Comparison of ENCODE assay signal across 10 cellular contexts in the genomic region with DNA sequence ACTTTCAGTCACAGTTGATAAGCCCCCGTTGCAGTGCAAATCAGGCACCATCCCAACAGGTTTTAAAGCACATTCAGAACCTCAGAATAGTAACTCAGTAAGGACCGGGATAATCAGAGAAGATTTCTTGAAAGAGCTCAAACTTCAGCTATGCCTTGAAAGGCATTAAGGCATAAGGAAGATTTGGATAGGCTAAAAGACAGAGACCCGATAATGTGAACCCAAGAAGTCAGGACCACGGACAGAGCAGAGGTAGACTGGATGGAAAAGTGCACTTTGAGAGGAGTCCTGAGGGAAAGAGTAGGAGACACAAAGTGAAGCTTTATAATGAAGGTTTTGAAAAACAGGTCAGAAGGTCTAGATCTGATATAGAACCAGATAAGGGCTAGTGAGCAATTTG. TPM values are rescaled to one million over a fixed set of nuclear protein-coding genes. Genes with fewer than 3 reads are reported as not detected.
DNase-seq lines count a peak whose midpoint lies in the region; ATAC-seq, FAIRE-seq and TF ChIP-seq lines count a peak whose summit lies in the region.
"Had no signal": no experiment of that assay in that cellular context is flagged by ENCODE, and none has a peak within 500 bp of the region (broad histone marks: within the 10 kb centered on the region; RNA-seq: fewer than 3 reads in every experiment).

No MANE protein-coding gene starts in this region.

- intact Hi-C loops in heart right ventricle (cut with DNase I) = no loop called here

- H3K4me3 Mint-ChIP-seq in activated CD4-positive, alpha-beta T cell treated with anti-CD3 and anti-CD28 coated beads, Interleukin-2, amount 10 ng/mL, durations not matched to agents 7 days and 5 days = no peak overlapping the region
- no peak overlapping the region for H3K4me3 Mint-ChIP-seq in endothelial cell (ENCODE audit: unreplicated experiment)
- no peak overlapping the region for H3K4me3 Mint-ChIP-seq in progenitor cell of endocrine pancreas (ENCODE audit: low read depth)
- no peak overlapping the region for H3K4me3 Mint-ChIP-seq in glutamatergic neuron (ENCODE audit: unreplicated experiment)

- POLR2A ChIA-PET in activated CD4-positive, alpha-beta T cell treated with anti-CD3 and anti-CD28 coated beads, Interleukin-2, amount 10 ng/mL, durations not matched to agents 7 days and 5 days (lab: Charles Lee) = no interaction called here

- H3K4me3 ChIP-seq in heart right ventricle = no peak overlapping the region

- H3K36me3 ChIP-seq in heart right ventricle = no peaks in the 10 kb centered on the region
- H3K36me3 ChIP-seq: neutrophil had no signal

- no peak for ATAC-seq in heart right ventricle
- no peak for ATAC-seq in GM18858 (IDR thresholded peaks at IDR 0.05; ENCODE audit: unreplicated experiment)

- H3K27me3 Mint-ChIP-seq in activated CD4-positive, alpha-beta T cell treated with anti-CD3 and anti-CD28 coated beads, Interleukin-2, amount 10 ng/mL, durations not matched to agents 7 days and 5 days = no peaks in the 10 kb centered on the region
- peaks cover 1% of the 10 kb centered on the region for H3K27me3 Mint-ChIP-seq in endothelial cell (ENCODE audit: unreplicated experiment)
- no peaks in the 10 kb centered on the region for H3K27me3 Mint-ChIP-seq in progenitor cell of endocrine pancreas
- H3K27me3 Mint-ChIP-seq in glutamatergic neuron (ENCODE audit: unreplicated experiment) = peaks cover 4% of the 10 kb centered on the region

- no peak overlapping the region for H3K27ac ChIP-seq in heart right ventricle
- H3K27ac ChIP-seq: KMS-11, neutrophil had no signal

- peak; percentile 22 for DNase-seq in activated CD4-positive, alpha-beta T cell treated with anti-CD3 and anti-CD28 coated beads, Interleukin-2, amount 10 ng/mL, durations not matched to agents 7 days and 5 days
- DNase-seq in activated CD4-positive, alpha-beta T cell treated with anti-CD3 and anti-CD28 coated beads, Interleukin-2, amount 50 U/mL, for 48 hours = no peak
- DNase-seq in RCC 7860 (ENCODE audit: low spot score) (peak; percentile 12), endothelial cell (ENCODE audit: low spot score) (peak; percentile 63), progenitor cell of endocrine pancreas (ENCODE audit: low spot score, unreplicated experiment) (peak; percentile 37), glutamatergic neuron (no peak), heart right ventricle (no peak)

- FAIRE-seq in RCC 7860 (lab: Jason Lieb, UNC) = peak; percentile 2

- H3K27me3 ChIP-seq in heart right ventricle = no peaks in the 10 kb centered on the region
- H3K27me3 ChIP-seq: neutrophil had no signal

- H3K27ac Mint-ChIP-seq in activated CD4-positive, alpha-beta T cell treated with anti-CD3 and anti-CD28 coated beads, Interleukin-2, amount 10 ng/mL, durations not matched to agents 7 days and 5 days = no peak overlapping the region
- no peak overlapping the region for H3K27ac Mint-ChIP-seq in endothelial cell (ENCODE audit: unreplicated experiment)
- H3K27ac Mint-ChIP-seq in progenitor cell of endocrine pancreas = no peak overlapping the region
- H3K27ac Mint-ChIP-seq in glutamatergic neuron (ENCODE audit: unreplicated experiment) = no peak overlapping the region

- TF ChIP-seq CTCF in endothelial cell (IDR thresholded peaks at IDR 0.05; ENCODE audit: unreplicated experiment) = no peak
- no peak for TF ChIP-seq CTCF in progenitor cell of endocrine pancreas (IDR thresholded peaks at IDR 0.05; ENCODE audit: unreplicated experiment)
- no peak for TF ChIP-seq CTCF in glutamatergic neuron (IDR thresholded peaks at IDR 0.05; ENCODE audit: partially characterized antibody, unreplicated experiment)
- no peak for TF ChIP-seq CTCF in heart right ventricle (IDR thresholded peaks at IDR 0.05)

- CTCF ChIA-PET in activated CD4-positive, alpha-beta T cell treated with anti-CD3 and anti-CD28 coated beads, Interleukin-2, amount 10 ng/mL, durations not matched to agents 7 days and 5 days (lab: Charles Lee) = interaction anchor here (0.9 kb wide), 1 partner anchor 14 kb away, joined by 3 read pairs; no protein-coding TSS in a partner anchor

- H3K9me3 Mint-ChIP-seq in activated CD4-positive, alpha-beta T cell treated with anti-CD3 and anti-CD28 coated beads, Interleukin-2, amount 10 ng/mL, durations not matched to agents 7 days and 5 days = no peaks in the 10 kb centered on the region
- H3K9me3 Mint-ChIP-seq in endothelial cell (ENCODE audit: unreplicated experiment) (no peaks in the 10 kb centered on the region), progenitor cell of endocrine pancreas (ENCODE audit: low read depth) (no peaks in the 10 kb centered on the region), glutamatergic neuron (ENCODE audit: unreplicated experiment) (no peaks in the 10 kb centered on the region)

- no peaks in the 10 kb centered on the region for H3K36me3 Mint-ChIP-seq in activated CD4-positive, alpha-beta T cell treated with anti-CD3 and anti-CD28 coated beads, Interleukin-2, amount 10 ng/mL, durations not matched to agents 7 days and 5 days (ENCODE audit: low read depth)
- H3K36me3 Mint-ChIP-seq in endothelial cell (ENCODE audit: low read depth, unreplicated experiment) (no peaks in the 10 kb centered on the region), progenitor cell of endocrine pancreas (ENCODE audit: insufficient read depth) (no peaks in the 10 kb centered on the region), glutamatergic neuron (ENCODE audit: unreplicated experiment) (no peaks in the 10 kb centered on the region)

- no peaks in the 10 kb centered on the region for H3K4me1 ChIP-seq in heart right ventricle

- no peaks in the 10 kb centered on the region for H3K9me3 ChIP-seq in heart right ventricle
- H3K9me3 ChIP-seq: neutrophil had no signal

- WGBS in heart right ventricle, 2 donors = 26 to 29% methylated on average over 4 of the region's 4 CpGs

- H3K4me1 Mint-ChIP-seq in activated CD4-positive, alpha-beta T cell treated with anti-CD3 and anti-CD28 coated beads, Interleukin-2, amount 10 ng/mL, durations not matched to agents 7 days and 5 days = no peaks in the 10 kb centered on the region
- H3K4me1 Mint-ChIP-seq in endothelial cell (ENCODE audit: unreplicated experiment) = no peaks in the 10 kb centered on the region
- no peaks in the 10 kb centered on the region for H3K4me1 Mint-ChIP-seq in progenitor cell of endocrine pancreas (ENCODE audit: low read depth)
- H3K4me1 Mint-ChIP-seq in glutamatergic neuron (ENCODE audit: low read depth, unreplicated experiment) = peaks cover 9% of the 10 kb centered on the region

RNA-seq across cellular contexts. Expression of a gene that starts 36.9 kb away (rescaled TPM):
- total RNA-seq in activated CD4-positive, alpha-beta T cell treated with anti-CD3 and anti-CD28 coated beads, Interleukin-2, amount 10 ng/mL, durations not matched to agents 7 days and 5 days = 10 to 100 TPM; 35.3 to 38.2 TPM
- 120 TPM for total RNA-seq in endothelial cell (ENCODE audit: unreplicated experiment)
- 26.6 and 27.1 TPM in 2 replicates for total RNA-seq in progenitor cell of endocrine pancreas
- 323 TPM for total RNA-seq in glutamatergic neuron (ENCODE audit: unreplicated experiment)
- 10 to 100 TPM; 21.8 to 51.8 (median 30.8) TPM for total RNA-seq in heart right ventricle
- polyA plus RNA-seq in heart right ventricle = 1 to 10 TPM; 5.0 to 5.6 TPM

Comparison
In these comparisons a context has a peak if more than half of its experiments do, and no peak if none do; other contexts are left out.
1. DNase-seq: peak in activated CD4-positive, alpha-beta T cell treated with anti-CD3 and anti-CD28 coated beads, Interleukin-2, amount 10 ng/mL, durations not matched to agents 7 days and 5 days (single experiment), RCC 7860 (single experiment), endothelial cell (single experiment) and progenitor cell of endocrine pancreas (single experiment); none in activated CD4-positive, alpha-beta T cell treated with anti-CD3 and anti-CD28 coated beads, Interleukin-2, amount 50 U/mL, for 48 hours (0 of 2), glutamatergic neuron (single experiment) and heart right ventricle (0 of 2).